ENCODE assay signal across 10 cellular contexts in genomic region chr1:202007703-202008489, GRCh38. TPM values are rescaled to one million over a fixed set of nuclear protein-coding genes. Genes with fewer than 3 reads are reported as not detected.
DNase-seq lines count a peak whose midpoint lies in the region; ATAC-seq, FAIRE-seq and TF ChIP-seq lines count a peak whose summit lies in the region.
"Had no signal": no experiment of that assay in that cellular context is flagged by ENCODE, and none has a peak within 500 bp of the region (broad histone marks: within the 10 kb centered on the region; RNA-seq: fewer than 3 reads in every experiment).

No MANE protein-coding gene starts in this region.

- peak; percentile 78 for DNase-seq in HTR-8/SVneo (ENCODE audit: insufficient read length, low spot score)
- peak; percentile 38 to 43 for DNase-seq in SJCRH30
- DNase-seq in COLO829 (ENCODE audit: low spot score) = no peak
- no peak for DNase-seq in testis
- DNase-seq: Right ventricle myocardium superior; stimulated activated naive CD8-positive, alpha-beta T cell treated with anti-CD3 and anti-CD28 coated beads, Interleukin-15, amount 100 ng/mL, for 72 hours had no signal

- no peaks in the 10 kb centered on the region for H3K9me3 ChIP-seq in SJCRH30 (replicated peaks)
- H3K9me3 ChIP-seq in iPS-18a (ENCODE audit: control insufficient read depth, low read depth, low read length) = no peaks in the 10 kb centered on the region
- no peaks in the 10 kb centered on the region for H3K9me3 ChIP-seq in thymus (ENCODE audit: control insufficient read depth)
- no peaks in the 10 kb centered on the region for H3K9me3 ChIP-seq in testis

- no peak overlapping the region for H3K9ac ChIP-seq in iPS-18a (ENCODE audit: low read length)

- H3K36me3 ChIP-seq in SJCRH30 = peaks cover 12% of the 10 kb centered on the region; the same call in 1 of the 2 replicates
- H3K36me3 ChIP-seq in iPS-18a (ENCODE audit: control insufficient read depth, low read depth, low read length) = peaks cover 26% of the 10 kb centered on the region
- peaks cover 32% of the 10 kb centered on the region for H3K36me3 ChIP-seq in thymus (ENCODE audit: control insufficient read depth, insufficient read depth)
- no peaks in the 10 kb centered on the region for H3K36me3 ChIP-seq in testis (ENCODE audit: low read depth, missing control alignments)

- no peak for ATAC-seq in GM19452 (IDR thresholded peaks at IDR 0.05; ENCODE audit: unreplicated experiment)
- ATAC-seq: stimulated activated naive CD8-positive, alpha-beta T cell treated with anti-CD3 and anti-CD28 coated beads, Interleukin-15, amount 100 ng/mL, for 72 hours had no signal

- WGBS in thymus = 86% methylated on average over 12 of the region's 12 CpGs
- 71 to 76% methylated on average over 7 to 12 of the region's 12 CpGs for WGBS in testis, 2 donors

- H3K27me3 ChIP-seq in SJCRH30 (no peaks in the 10 kb centered on the region), iPS-18a (ENCODE audit: control insufficient read depth, insufficient read depth, low read length) (no peaks in the 10 kb centered on the region), thymus (ENCODE audit: control insufficient read depth, insufficient read depth) (no peaks in the 10 kb centered on the region), testis (no peaks in the 10 kb centered on the region)

- no peak for FAIRE-seq in HTR-8/SVneo (lab: Jason Lieb, UNC)

- no peak for TF ChIP-seq POLR2A in testis (IDR thresholded peaks at IDR 0.05)

- peaks cover 12% of the 10 kb centered on the region for H3K4me1 ChIP-seq in SJCRH30
- peaks cover 36% of the 10 kb centered on the region for H3K4me1 ChIP-seq in iPS-18a (ENCODE audit: control insufficient read depth, low read depth, low read length)
- no peaks in the 10 kb centered on the region for H3K4me1 ChIP-seq in thymus (ENCODE audit: control insufficient read depth, insufficient read depth, low read length)
- peaks cover 4% of the 10 kb centered on the region for H3K4me1 ChIP-seq in testis

- no peak for TF ChIP-seq CTCF in testis (IDR thresholded peaks at IDR 0.05)

- H3K4me3 ChIP-seq in SJCRH30 = no peak overlapping the region
- H3K4me3 ChIP-seq in iPS-18a (ENCODE audit: low read length) = peak overlapping the region; percentile 45
- H3K4me3 ChIP-seq in thymus (ENCODE audit: low read length) = no peak overlapping the region
- H3K4me3 ChIP-seq in testis = no peak overlapping the region

- H3K27ac ChIP-seq in SJCRH30 (no peak overlapping the region), iPS-18a (ENCODE audit: low read length) (peak overlapping the region; percentile 43), thymus (ENCODE audit: low read depth) (peak overlapping the region; percentile 49), testis (no peak overlapping the region)

- intact Hi-C loops in testis (cut with DNase I; ENCODE audit: low total_unique reads) = no loop called here

RNA-seq across cellular contexts. Expression of gene ELF3, which starts 2.5 kb away (rescaled TPM):
- total RNA-seq in SJCRH30 (2014; rRNA removed; shearing (Covaris generic)) = 0.51 and 0.59 TPM in 2 replicates
- 13.6 TPM for polyA plus RNA-seq in thymus
- under 1 TPM; 0.43 to 0.79 TPM for total RNA-seq in testis
- 3.3 TPM for polyA plus RNA-seq in testis (ENCODE audit: insufficient read depth, low read depth, low replicate concordance)
- total RNA-seq: skeletal muscle tissue had no signal

RNA-seq across cellular contexts. Expression of gene RNPEP, which starts 25.4 kb away (rescaled TPM):
- total RNA-seq in SJCRH30 (2014; rRNA removed; shearing (Covaris generic)) = 45.4 and 48.4 TPM in 2 replicates
- polyA plus RNA-seq in thymus (39.7 TPM), testis (ENCODE audit: insufficient read depth, low read depth, low replicate concordance) (60.4 TPM)
- total RNA-seq in testis = 10 to 100 TPM; 55.4 to 58.1 TPM

RNA-seq across cellular contexts. Expression of gene TIMM17A, which starts 52.6 kb away (rescaled TPM):
- 86.8 and 89.5 TPM in 2 replicates for total RNA-seq in SJCRH30 (2014; rRNA removed; shearing (Covaris generic))
- 48.9 TPM for polyA plus RNA-seq in thymus
- total RNA-seq in testis = 10 to 100 TPM; 22.7 to 24.7 TPM
- polyA plus RNA-seq in testis (ENCODE audit: insufficient read depth, low read depth, low replicate concordance) = 42.5 TPM

Comparison
In these comparisons a context has a peak if more than half of its experiments do, and no peak if none do; other contexts are left out.
1. DNase-seq: peak in HTR-8/SVneo (single experiment) and SJCRH30 (2 of 2); none in COLO829 (single experiment) and testis (single experiment).
2. H3K27ac ChIP-seq: peak in iPS-18a (single experiment) and thymus (single experiment); none in SJCRH30 (single experiment) and testis (0 of 2).